13 cellular contexts compared by ENCODE assay signal in genomic region chr16:74031551-74031950, GRCh38.
DNase-seq lines count a peak whose midpoint lies in the region; ATAC-seq and TF ChIP-seq lines count a peak whose summit lies in the region.
"Had no signal": no experiment of that assay in that cellular context is flagged by ENCODE, and none has a peak within 500 bp of the region (broad histone marks: within the 10 kb centered on the region; RNA-seq: fewer than 3 reads in every experiment).

No MANE protein-coding gene starts in this region.

- H3K36me3 ChIP-seq in Loucy (ENCODE audit: insufficient read depth, low read length) (no peaks in the 10 kb centered on the region), neuronal stem cell (replicated peaks in 1 of 2; ENCODE audit: control insufficient read depth in 2 of 2, insufficient read depth in 2 of 2, low read length in 2 of 2) (no peaks in the 10 kb centered on the region)

- no peak overlapping the region for H3K9ac ChIP-seq in H9 (ENCODE audit: extremely low read depth, insufficient read length, low read length)
- no peak overlapping the region for H3K9ac ChIP-seq in Loucy (ENCODE audit: low read depth, low read length, poor library complexity, severe bottlenecking)
- no peak overlapping the region for H3K9ac ChIP-seq in neuronal stem cell (ENCODE audit: low read depth, low read length, poor library complexity)

- H3K27me3 ChIP-seq in H9 (ENCODE audit: insufficient read depth, low read length) (no peaks in the 10 kb centered on the region), Loucy (ENCODE audit: insufficient read depth, low read length, poor library complexity, severe bottlenecking) (no peaks in the 10 kb centered on the region), neuronal stem cell (ENCODE audit: control insufficient read depth in 3 of 3, insufficient read depth in 3 of 3, low read depth in 1 of 3, low read length in 3 of 3) (no peaks in the 10 kb centered on the region)

- TF ChIP-seq CTCF in H9 (conservative IDR thresholded peaks at IDR 0.05) (no peak), Loucy (conservative IDR thresholded peaks at IDR 0.05; ENCODE audit: low read length) (no peak), mesothelial cell of epicardium (IDR thresholded peaks at IDR 0.05; ENCODE audit: unreplicated experiment) (no peak)
- TF ChIP-seq CTCF in activated CD8-positive, alpha-beta T cell treated with anti-CD3 and anti-CD28 coated beads for 36 hours (IDR thresholded peaks at IDR 0.05): no peak

- peaks cover 16% of the 10 kb centered on the region for H3K4me1 ChIP-seq in H9 (ENCODE audit: insufficient read depth, low read length)
- peaks cover 21% of the 10 kb centered on the region for H3K4me1 ChIP-seq in Loucy (ENCODE audit: insufficient read depth, low read length, poor library complexity, severe bottlenecking)
- H3K4me1 ChIP-seq in neuronal stem cell (ENCODE audit: control insufficient read depth in 2 of 2, insufficient read depth in 1 of 2, low read depth in 1 of 2, low read length in 2 of 2): peaks cover 8 to 43% of the 10 kb centered on the region in 2 donors
- H3K4me1 ChIP-seq: Caco-2 had no signal

- H3K27me3 Mint-ChIP-seq in H9 (ENCODE audit: low read depth) (no peaks in the 10 kb centered on the region), mesothelial cell of epicardium (ENCODE audit: low read depth) (peaks cover 2% of the 10 kb centered on the region), T-cell (peaks cover 1 to 6% of the 10 kb centered on the region in 2 donors)
- H3K27me3 Mint-ChIP-seq in activated CD8-positive, alpha-beta T cell treated with anti-CD3 and anti-CD28 coated beads for 36 hours: peaks cover 2% of the 10 kb centered on the region

- H3K79me2 ChIP-seq in H9 (ENCODE audit: insufficient read depth, low read length): no peaks in the 10 kb centered on the region
- H3K79me2 ChIP-seq in Loucy (ENCODE audit: insufficient read depth, low read length): no peaks in the 10 kb centered on the region

- no peak overlapping the region for H3K27ac ChIP-seq in H9 (ENCODE audit: insufficient read length, low read depth, low read length)
- H3K27ac ChIP-seq in neuronal stem cell (replicated peaks; ENCODE audit: low read length): no peak overlapping the region
- H3K27ac ChIP-seq: C4-2B had no signal

- H4K20me1 ChIP-seq in H9 (ENCODE audit: control insufficient read depth, insufficient read depth, insufficient read length) (no peaks in the 10 kb centered on the region), Loucy (ENCODE audit: insufficient read depth, low read length, poor library complexity, severe bottlenecking) (no peaks in the 10 kb centered on the region)

- H2BK5ac ChIP-seq in H9 (ENCODE audit: insufficient read length, low read length): no peak overlapping the region
- H2BK5ac ChIP-seq in neuronal stem cell (ENCODE audit: low read length): no peak overlapping the region

- H3K9me3 ChIP-seq in H9 (ENCODE audit: control insufficient read depth, low read depth, low read length): no peaks in the 10 kb centered on the region
- no peaks in the 10 kb centered on the region for H3K9me3 ChIP-seq in Loucy (ENCODE audit: insufficient read depth, low read depth, low read length)
- H3K9me3 ChIP-seq in neuronal stem cell (replicated peaks in 1 of 2; ENCODE audit: control insufficient read depth in 2 of 2, insufficient read depth in 1 of 2, low read depth in 1 of 2, low read length in 2 of 2): no peaks in the 10 kb centered on the region
- H3K9me3 ChIP-seq: Caco-2 had no signal

- no peaks in the 10 kb centered on the region for H3K9me2 ChIP-seq in Loucy (replicated peaks; ENCODE audit: low read depth, low read length)

- H3K4me3 Mint-ChIP-seq in H9 (no peak overlapping the region; a peak in 1 of 5 replicates), mesothelial cell of epicardium (no peak overlapping the region), T-cell (no peak overlapping the region)
- H3K4me3 Mint-ChIP-seq in activated CD8-positive, alpha-beta T cell treated with anti-CD3 and anti-CD28 coated beads for 36 hours: no peak overlapping the region
- H3K4me3 Mint-ChIP-seq: B cell; CD8-positive, alpha-beta memory T cell; IgD-negative memory B cell had no signal

- H3K79me1 ChIP-seq in H9 (ENCODE audit: insufficient read depth, low read depth, low read length, poor library complexity, severe bottlenecking) (no peaks in the 10 kb centered on the region), neuronal stem cell (ENCODE audit: low read depth, low read length) (no peaks in the 10 kb centered on the region)

- no peak for DNase-seq in H9
- no peak for DNase-seq in mesothelial cell of epicardium (ENCODE audit: low spot score in 2 of 2, unreplicated experiment in 2 of 2)
- DNase-seq in neuronal stem cell (ENCODE audit: low spot score): no peak
- no peak for DNase-seq in NK-92 (lab: John Stamatoyannopoulos, UW; ENCODE audit: unreplicated experiment)
- DNase-seq in activated CD8-positive, alpha-beta T cell treated with anti-CD3 and anti-CD28 coated beads for 36 hours: no peak
- no peak for DNase-seq in T-cell
- DNase-seq: Caco-2; CD8-positive, alpha-beta memory T cell; GF-D8 had no signal

- H3K23me2 ChIP-seq in H9 (ENCODE audit: insufficient read length, low read depth, low read length, poor library complexity, severe bottlenecking): no peaks in the 10 kb centered on the region

- H3K18ac ChIP-seq in H9 (ENCODE audit: insufficient read length, low read depth, low read length) (no peak overlapping the region), neuronal stem cell (ENCODE audit: low read length) (no peak overlapping the region)

- H2AFZ ChIP-seq in H9 (ENCODE audit: low read length) (no peak overlapping the region), Loucy (ENCODE audit: low read length) (peak overlapping the region; percentile 51; the same call in 1 of the 2 replicates), neuronal stem cell (ENCODE audit: low read length) (peak overlapping the region; percentile 60)

- H3K4me1 Mint-ChIP-seq in H9: peaks cover 83 to 90% of the 10 kb centered on the region in 2 experiments
- peaks cover 37% of the 10 kb centered on the region for H3K4me1 Mint-ChIP-seq in mesothelial cell of epicardium
- no peaks in the 10 kb centered on the region for H3K4me1 Mint-ChIP-seq in activated CD8-positive, alpha-beta T cell treated with anti-CD3 and anti-CD28 coated beads for 36 hours (ENCODE audit: low read depth)
- H3K4me1 Mint-ChIP-seq in T-cell: no peaks in the 10 kb centered on the region
- H3K4me1 Mint-ChIP-seq: B cell; CD8-positive, alpha-beta memory T cell had no signal

- H3K4me2 ChIP-seq in H9 (ENCODE audit: insufficient read depth, insufficient read length, low read length) (no peak overlapping the region), Loucy (ENCODE audit: low read depth, low read length, poor library complexity, severe bottlenecking) (no peak overlapping the region), neuronal stem cell (ENCODE audit: insufficient read depth, low read length, poor library complexity, severe bottlenecking) (no peak overlapping the region)

- no peak overlapping the region for H3K56ac ChIP-seq in H9 (ENCODE audit: insufficient read length, low read depth, low read length)

- H4K8ac ChIP-seq in H9 (replicated peaks; ENCODE audit: insufficient read length, low read depth, low read length): no peak overlapping the region
- H4K8ac ChIP-seq in neuronal stem cell (ENCODE audit: low read depth, low read length): no peak overlapping the region

- no CpG with 5 or more reads among the region's 4 CpGs for WGBS in H9 (ENCODE audit: extremely low coverage, insufficient read length, low lambda C conversion rate)
- no CpG with 5 or more reads among the region's 4 CpGs for WGBS in neuronal stem cell (ENCODE audit: extremely low coverage in 2 of 2, insufficient read length in 2 of 2, insufficient replicate concordance in 1 of 2), 2 donors

- H4K91ac ChIP-seq in H9 (ENCODE audit: insufficient read length, low read depth, low read length) (no peak overlapping the region), neuronal stem cell (ENCODE audit: low read depth, low read length, poor library complexity) (no peak overlapping the region)

- no peaks in the 10 kb centered on the region for H3F3A ChIP-seq in Loucy (ENCODE audit: low read depth)

- no peak overlapping the region for H2BK20ac ChIP-seq in H9 (ENCODE audit: low read depth, low read length, poor library complexity, severe bottlenecking)

- H3K4me3 ChIP-seq in Loucy (ENCODE audit: low read length, poor library complexity, severe bottlenecking): no peak overlapping the region
- no peak overlapping the region for H3K4me3 ChIP-seq in neuronal stem cell (ENCODE audit: low read length in 2 of 2)

- ATAC-seq in activated CD8-positive, alpha-beta T cell treated with anti-CD3 and anti-CD28 coated beads for 36 hours: no peak
- no peak for ATAC-seq in T-cell (replicated peaks in 1 of 4)

- H3K23ac ChIP-seq in H9 (ENCODE audit: insufficient read length, low read depth, low read length) (no peak overlapping the region), neuronal stem cell (ENCODE audit: low read depth, low read length, poor library complexity) (no peak overlapping the region)

- H3K9me3 Mint-ChIP-seq in H9: no peaks in the 10 kb centered on the region
- no peaks in the 10 kb centered on the region for H3K9me3 Mint-ChIP-seq in mesothelial cell of epicardium
- H3K9me3 Mint-ChIP-seq in activated CD8-positive, alpha-beta T cell treated with anti-CD3 and anti-CD28 coated beads for 36 hours: no peaks in the 10 kb centered on the region
- peaks cover 0 to 3% (median 0%) of the 10 kb centered on the region in 3 donors for H3K9me3 Mint-ChIP-seq in T-cell
- H3K9me3 Mint-ChIP-seq: CD8-positive, alpha-beta memory T cell; IgD-negative memory B cell had no signal

- H2BK15ac ChIP-seq in H9 (ENCODE audit: low read depth, low read length) (no peak overlapping the region), neuronal stem cell (ENCODE audit: low read length) (no peak overlapping the region)

- H2BK12ac ChIP-seq in H9 (ENCODE audit: insufficient read length, low read depth, low read length) (no peak overlapping the region), neuronal stem cell (ENCODE audit: low read length) (no peak overlapping the region)

- no peak overlapping the region for H3K14ac ChIP-seq in H9 (ENCODE audit: insufficient read depth, low read length)
- H3K14ac ChIP-seq in neuronal stem cell (ENCODE audit: low read length): no peak overlapping the region

- no peak overlapping the region for H4K5ac ChIP-seq in H9 (ENCODE audit: insufficient read length, low read depth, low read length)

- no peaks in the 10 kb centered on the region; a peak in 1 of 7 replicates for H3K36me3 Mint-ChIP-seq in H9 (ENCODE audit: insufficient read depth in 1 of 3, low read depth in 3 of 3)
- no peaks in the 10 kb centered on the region for H3K36me3 Mint-ChIP-seq in mesothelial cell of epicardium
- H3K36me3 Mint-ChIP-seq in activated CD8-positive, alpha-beta T cell treated with anti-CD3 and anti-CD28 coated beads for 36 hours (ENCODE audit: low read depth): no peaks in the 10 kb centered on the region
- H3K36me3 Mint-ChIP-seq in T-cell: no peaks in the 10 kb centered on the region
- H3K36me3 Mint-ChIP-seq: CD8-positive, alpha-beta memory T cell had no signal

- H3K27ac Mint-ChIP-seq in H9 (peak overlapping the region in 2 of 3 experiments; percentile 84 to 85; a peak in 5 of 7 replicates), mesothelial cell of epicardium (peak overlapping the region; percentile 14), T-cell (no peak overlapping the region)
- no peak overlapping the region for H3K27ac Mint-ChIP-seq in activated CD8-positive, alpha-beta T cell treated with anti-CD3 and anti-CD28 coated beads for 36 hours
- H3K27ac Mint-ChIP-seq: B cell; CD8-positive, alpha-beta memory T cell; IgD-negative memory B cell had no signal

- CTCF ChIA-PET in activated CD8-positive, alpha-beta T cell treated with anti-CD3 and anti-CD28 coated beads for 36 hours (lab: Charles Lee): no interaction called here
- CTCF ChIA-PET in T-cell (lab: Charles Lee): no interaction called here

- no peak overlapping the region for H3K4ac ChIP-seq in H9 (ENCODE audit: low read depth, low read length)
- H3K4ac ChIP-seq in neuronal stem cell (ENCODE audit: low read length): no peak overlapping the region

- no peak overlapping the region for H2BK120ac ChIP-seq in H9 (ENCODE audit: low read depth, low read length, poor library complexity, severe bottlenecking)
- no peak overlapping the region for H2BK120ac ChIP-seq in neuronal stem cell (ENCODE audit: low read depth, low read length)

- no peak overlapping the region for H3T11ph ChIP-seq in H9 (ENCODE audit: low read length)

- intact Hi-C loops in activated CD8-positive, alpha-beta T cell treated with anti-CD3 and anti-CD28 coated beads for 36 hours (cut with micrococcal nuclease): no loop called here

- POLR2A ChIA-PET in activated CD8-positive, alpha-beta T cell treated with anti-CD3 and anti-CD28 coated beads for 36 hours (lab: Charles Lee): no interaction called here
- POLR2A ChIA-PET in T-cell (lab: Charles Lee): no interaction called here

- H2AK5ac ChIP-seq in H9 (ENCODE audit: insufficient read length, low read length): no peak overlapping the region
- no peak overlapping the region for H2AK5ac ChIP-seq in neuronal stem cell (ENCODE audit: low read depth, low read length)

Comparison
In these comparisons a context has a peak if more than half of its experiments do, and no peak if none do; other contexts are left out.
1. H3K27ac Mint-ChIP-seq: peak in H9 (2 of 3) and mesothelial cell of epicardium (single experiment); none in activated CD8-positive, alpha-beta T cell treated with anti-CD3 and anti-CD28 coated beads for 36 hours (single experiment) and T-cell (0 of 2).